ENCODE assay signal across 24 cellular contexts in the genomic region with DNA sequence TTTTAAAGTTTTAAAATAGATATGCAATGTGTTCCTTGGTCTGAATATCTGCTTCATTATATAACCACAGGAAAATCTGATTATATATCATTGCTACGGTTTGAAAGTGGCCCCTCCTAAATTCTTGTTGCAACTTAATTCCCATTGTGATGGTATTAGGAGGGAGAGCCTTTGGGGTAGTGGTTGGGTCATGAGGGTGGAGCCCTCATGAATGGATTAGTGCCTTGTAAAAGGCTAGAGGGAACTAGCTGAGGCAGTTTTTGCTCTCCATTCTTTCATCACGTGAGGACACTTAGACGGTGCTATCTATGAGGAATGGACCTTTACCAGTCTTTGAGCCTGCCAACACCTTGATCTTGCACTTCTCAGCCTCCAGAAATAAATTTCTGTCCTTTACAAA.
"Had no signal": no experiment of that assay in that cellular context is flagged by ENCODE, and none has a peak within 500 bp of the region (broad histone marks: within the 10 kb centered on the region; RNA-seq: fewer than 3 reads in every experiment).

No MANE protein-coding gene starts in this region.

- H3K9me3 Mint-ChIP-seq: stimulated activated effector memory CD8-positive, alpha-beta T cell treated with anti-CD3 and anti-CD28 coated beads, Interleukin-12 subunit alpha, Interleukin-12 subunit beta, amount 100 ng/mL, for 72 hours had no signal

- H3K79me2 ChIP-seq: hepatocyte had no signal

- H3K4me1 Mint-ChIP-seq: mesothelial cell of epicardium; naive B cell; natural killer cell; nephron progenitor cell; stimulated activated effector memory CD8-positive, alpha-beta T cell treated with anti-CD3 and anti-CD28 coated beads, Interleukin-12 subunit alpha, Interleukin-12 subunit beta, amount 100 ng/mL, for 72 hours had no signal

- H3K4me2 ChIP-seq: hepatocyte had no signal

- ATAC-seq: natural killer cell; right cardiac atrium; stimulated activated effector memory CD8-positive, alpha-beta T cell treated with anti-CD3 and anti-CD28 coated beads, Interleukin-12 subunit alpha, Interleukin-12 subunit beta, amount 100 ng/mL, for 72 hours; upper lobe of right lung had no signal

- H3K36me3 ChIP-seq: ovary, spleen, thoracic aorta had no signal

- H3K36me3 Mint-ChIP-seq: mesothelial cell of epicardium; natural killer cell; stimulated activated effector memory CD8-positive, alpha-beta T cell treated with anti-CD3 and anti-CD28 coated beads, Interleukin-12 subunit alpha, Interleukin-12 subunit beta, amount 100 ng/mL, for 72 hours had no signal

- H3K4me3 Mint-ChIP-seq: mesothelial cell of epicardium; naive B cell; natural killer cell; nephron progenitor cell; stimulated activated effector memory CD8-positive, alpha-beta T cell treated with anti-CD3 and anti-CD28 coated beads, Interleukin-12 subunit alpha, Interleukin-12 subunit beta, amount 100 ng/mL, for 72 hours; stimulated activated naive CD8-positive, alpha-beta T cell treated with anti-CD3 and anti-CD28 coated beads, Interleukin-15, Interleukin-2, amounts not matched to agents 100 ng/mL and 50 ng/mL, for 24 hours had no signal

- H3K4me3 ChIP-seq: hepatocyte, left ventricle myocardium inferior, lung, ovary, sigmoid colon, spleen, suprapubic skin, thoracic aorta, tibial artery, upper lobe of right lung had no signal

- H2AFZ ChIP-seq: hepatocyte had no signal

- H3K27ac ChIP-seq: hepatocyte, left ventricle myocardium inferior, ovary, sigmoid colon, spleen, suprapubic skin, thoracic aorta, tibial artery, upper lobe of right lung had no signal

- H3K9me3 ChIP-seq: ovary, sigmoid colon, suprapubic skin, thoracic aorta, tibial artery, upper lobe of right lung had no signal

- H3K27ac Mint-ChIP-seq: mesothelial cell of epicardium; naive B cell; natural killer cell; nephron progenitor cell; progenitor cell of endocrine pancreas; stimulated activated effector memory CD8-positive, alpha-beta T cell treated with anti-CD3 and anti-CD28 coated beads, Interleukin-12 subunit alpha, Interleukin-12 subunit beta, amount 100 ng/mL, for 72 hours; stimulated activated naive CD8-positive, alpha-beta T cell treated with anti-CD3 and anti-CD28 coated beads, Interleukin-15, Interleukin-2, amounts not matched to agents 100 ng/mL and 50 ng/mL, for 24 hours had no signal

- H3K4me1 ChIP-seq: left ventricle myocardium inferior, sigmoid colon, spleen, suprapubic skin, tibial artery, upper lobe of right lung had no signal

- H3K27me3 Mint-ChIP-seq: naive B cell; progenitor cell of endocrine pancreas; stimulated activated naive CD8-positive, alpha-beta T cell treated with anti-CD3 and anti-CD28 coated beads, Interleukin-15, Interleukin-2, amounts not matched to agents 100 ng/mL and 50 ng/mL, for 24 hours had no signal

- DNase-seq: islet precursor cell; left ventricle myocardium inferior; mesendoderm; naive B cell; natural killer cell; nephron progenitor cell; ovary; right cardiac atrium; sigmoid colon; small intestine; spleen; stimulated activated CD4-positive, alpha-beta T cell treated with anti-CD3 and anti-CD28 coated beads, Interleukin-4, amount 100 ng/mL, for 24 hours; stimulated activated naive CD4-positive, alpha-beta T cell; tibial artery; trophoblast cell; upper lobe of right lung had no signal

- H3K27me3 ChIP-seq: hepatocyte, ovary, sigmoid colon, spleen, suprapubic skin, tibial artery, upper lobe of right lung had no signal
